ENCODE assay signal across 9 cellular contexts in genomic region chr2:20352230-20353216, GRCh38. TPM values are rescaled to one million over a fixed set of nuclear protein-coding genes. Genes with fewer than 3 reads are reported as not detected.
DNase-seq lines count a peak whose midpoint lies in the region; ATAC-seq and TF ChIP-seq lines count a peak whose summit lies in the region.
"Had no signal": no experiment of that assay in that cellular context is flagged by ENCODE, and none has a peak within 500 bp of the region (broad histone marks: within the 10 kb centered on the region; RNA-seq: fewer than 3 reads in every experiment).

No MANE protein-coding gene starts in this region.

- peak overlapping the region; percentile 41 for H3K27ac ChIP-seq in ectodermal cell (ENCODE audit: insufficient read depth, low read depth, low read length, poor library complexity, severe bottlenecking)
- peak overlapping the region; percentile 98 for H3K27ac ChIP-seq in prostate gland

- H3K27me3 ChIP-seq in ectodermal cell (ENCODE audit: control insufficient read depth, insufficient read depth, low read length, poor library complexity, severe bottlenecking) (no peaks in the 10 kb centered on the region), prostate gland (replicated peaks; ENCODE audit: insufficient read depth) (no peaks in the 10 kb centered on the region)

- H3K36me3 ChIP-seq in ectodermal cell (ENCODE audit: control insufficient read depth, insufficient read depth, low read length) (no peaks in the 10 kb centered on the region), prostate gland (no peaks in the 10 kb centered on the region)

- ATAC-seq in GM18519 (IDR thresholded peaks at IDR 0.05; ENCODE audit: low FRiP score, unreplicated experiment): no peak

- H3K4me3 ChIP-seq in ectodermal cell (ENCODE audit: insufficient read depth, low read depth, low read length): no peak overlapping the region
- H3K4me3 ChIP-seq in prostate gland: no peak overlapping the region

- DNase-seq in D341Med (ENCODE audit: low spot score): peak; percentile 47
- peak; percentile 51 for DNase-seq in NCI-H1694 (lab: John Stamatoyannopoulos, UW)
- DNase-seq in prostate gland (ENCODE audit: low spot score): no peak
- DNase-seq in NCI-H524 treated with DMSO at 0.1 percent for 48 hours (lab: John Stamatoyannopoulos, UW): no peak
- DNase-seq in A172 (ENCODE audit: low spot score): no peak
- no peak for DNase-seq in NCI-H524 (lab: John Stamatoyannopoulos, UW)
- DNase-seq: activated T-cell treated with anti-CD3 and anti-CD28 coated beads for 4 hours had no signal

- intact Hi-C loops in prostate gland (cut with DNase I): no loop called here

- H3K9me3 ChIP-seq in ectodermal cell (ENCODE audit: control insufficient read depth, low read length) (no peaks in the 10 kb centered on the region), prostate gland (no peaks in the 10 kb centered on the region)

- WGBS in ectodermal cell, 2 experiments: 70 to 72% methylated on average over 9 of the region's 9 CpGs
- 55% methylated on average over 9 of the region's 9 CpGs for WGBS in prostate gland

- TF ChIP-seq POLR2A in prostate gland (IDR thresholded peaks at IDR 0.05): no peak

- H3K4me1 ChIP-seq in ectodermal cell (ENCODE audit: control insufficient read depth, insufficient read depth, low read length) (peaks cover 18% of the 10 kb centered on the region), prostate gland (replicated peaks) (peaks cover 10% of the 10 kb centered on the region)

- TF ChIP-seq CTCF in prostate gland (IDR thresholded peaks at IDR 0.05): no peak

RNA-seq across cellular contexts. Expression of gene PUM2, which starts 1.9 kb away (rescaled TPM):
- 81.2 TPM for polyA plus RNA-seq in ectodermal cell (2013, experiment 1 of 4)
- 84.4 TPM for polyA plus RNA-seq in ectodermal cell (2013, experiment 2 of 4)
- 58.9 TPM for polyA plus RNA-seq in ectodermal cell (2013, experiment 3 of 4)
- polyA plus RNA-seq in ectodermal cell (2013, experiment 4 of 4): 68.3 TPM
- 10 to 100 TPM; 60.8 to 89.0 TPM for total RNA-seq in prostate gland
- 19.4 and 19.7 TPM in 2 replicates for total RNA-seq in A172 (2014; rRNA removed; shearing (Covaris generic))

Comparison
In these comparisons a context has a peak if more than half of its experiments do, and no peak if none do; other contexts are left out.
1. DNase-seq: peak in D341Med (single experiment) and NCI-H1694 (single experiment); none in prostate gland (single experiment), NCI-H524 treated with DMSO at 0.1 percent for 48 hours (single experiment), A172 (single experiment) and NCI-H524 (0 of 2).